In genomic region chr6:106556368-106556960, GRCh38 we compare ENCODE assay signal across 10 cellular contexts.
DNase-seq lines count a peak whose midpoint lies in the region; ATAC-seq lines count a peak whose summit lies in the region.
"Had no signal": no experiment of that assay in that cellular context is flagged by ENCODE, and none has a peak within 500 bp of the region (broad histone marks: within the 10 kb centered on the region; RNA-seq: fewer than 3 reads in every experiment).

No MANE protein-coding gene starts in this region.

- no peaks in the 10 kb centered on the region for H3K27me3 Mint-ChIP-seq in stimulated activated naive B cell treated with anti-CD40 and anti-IgM and Interleukin-4, amounts not matched to agents 10 μg/mL and 1 μg/mL and 100 μg/mL, for 72 hours
- H3K27me3 Mint-ChIP-seq: activated CD4-positive, alpha-beta T cell treated with anti-CD3 and anti-CD28 coated beads, Interleukin-2, amount 10 ng/mL, durations not matched to agents 7 days and 5 days; CD8-positive, alpha-beta memory T cell had no signal

- no peak for ATAC-seq in stimulated activated naive B cell treated with anti-CD40 and anti-IgM and Interleukin-4, amounts not matched to agents 10 μg/mL and 1 μg/mL and 100 μg/mL, for 72 hours (replicated peaks)
- ATAC-seq in HG03139 (IDR thresholded peaks at IDR 0.05; ENCODE audit: unreplicated experiment) = no peak

- H3K9me3 Mint-ChIP-seq in stimulated activated naive B cell treated with anti-CD40 and anti-IgM and Interleukin-4, amounts not matched to agents 10 μg/mL and 1 μg/mL and 100 μg/mL, for 72 hours = no peaks in the 10 kb centered on the region
- H3K9me3 Mint-ChIP-seq: activated CD4-positive, alpha-beta T cell treated with anti-CD3 and anti-CD28 coated beads, Interleukin-2, amount 10 ng/mL, durations not matched to agents 7 days and 5 days; CD8-positive, alpha-beta memory T cell had no signal

- H3K4me1 Mint-ChIP-seq in stimulated activated naive B cell treated with anti-CD40 and anti-IgM and Interleukin-4, amounts not matched to agents 10 μg/mL and 1 μg/mL and 100 μg/mL, for 72 hours = peaks cover 0 to 4% of the 10 kb centered on the region in 2 donors

- peak; percentile 46 for DNase-seq in DMS53 (lab: John Stamatoyannopoulos, UW)
- DNase-seq in DMS53 treated with DMSO at 0.1 percent for 48 hours (lab: John Stamatoyannopoulos, UW; ENCODE audit: unreplicated experiment) = no peak
- DNase-seq in NCI-H1694 treated with DMSO at 0.1 percent for 48 hours (lab: John Stamatoyannopoulos, UW) = peak; percentile 33
- peak; percentile 6 for DNase-seq in cerebellar cortex (ENCODE audit: low spot score)
- peak; percentile 36 for DNase-seq in pons (ENCODE audit: low spot score)
- DNase-seq in stimulated activated naive B cell treated with anti-CD40 and anti-IgM and Interleukin-4, amounts not matched to agents 10 μg/mL and 1 μg/mL and 100 μg/mL, for 72 hours = no peak
- no peak for DNase-seq in effector CD8-positive, alpha-beta T cell (lab: John Stamatoyannopoulos, UW)
- DNase-seq: activated CD4-positive, alpha-beta T cell treated with anti-CD3 and anti-CD28 coated beads, Interleukin-2, amount 10 ng/mL, durations not matched to agents 7 days and 5 days had no signal

- H3K27ac Mint-ChIP-seq in stimulated activated naive B cell treated with anti-CD40 and anti-IgM and Interleukin-4, amounts not matched to agents 10 μg/mL and 1 μg/mL and 100 μg/mL, for 72 hours = no peak overlapping the region
- H3K27ac Mint-ChIP-seq: activated CD4-positive, alpha-beta T cell treated with anti-CD3 and anti-CD28 coated beads, Interleukin-2, amount 10 ng/mL, durations not matched to agents 7 days and 5 days had no signal

- H3K4me3 Mint-ChIP-seq in stimulated activated naive B cell treated with anti-CD40 and anti-IgM and Interleukin-4, amounts not matched to agents 10 μg/mL and 1 μg/mL and 100 μg/mL, for 72 hours = no peak overlapping the region
- H3K4me3 Mint-ChIP-seq: activated CD4-positive, alpha-beta T cell treated with anti-CD3 and anti-CD28 coated beads, Interleukin-2, amount 10 ng/mL, durations not matched to agents 7 days and 5 days; CD8-positive, alpha-beta memory T cell had no signal

- H3K36me3 Mint-ChIP-seq in stimulated activated naive B cell treated with anti-CD40 and anti-IgM and Interleukin-4, amounts not matched to agents 10 μg/mL and 1 μg/mL and 100 μg/mL, for 72 hours = peaks cover 10 to 17% of the 10 kb centered on the region in 2 donors

Comparison
In these comparisons a context has a peak if more than half of its experiments do, and no peak if none do; other contexts are left out.
1. DNase-seq: peak in DMS53 (single experiment), NCI-H1694 treated with DMSO at 0.1 percent for 48 hours (single experiment), cerebellar cortex (single experiment) and pons (single experiment); none in DMS53 treated with DMSO at 0.1 percent for 48 hours (single experiment), stimulated activated naive B cell treated with anti-CD40 and anti-IgM and Interleukin-4, amounts not matched to agents 10 μg/mL and 1 μg/mL and 100 μg/mL, for 72 hours (single experiment) and effector CD8-positive, alpha-beta T cell (single experiment).